ENCODE assay signal across 8 cellular contexts in genomic region chr1:15261155-15262002, GRCh38. TPM values are rescaled to one million over a fixed set of nuclear protein-coding genes. Genes with fewer than 3 reads are reported as not detected.
DNase-seq lines count a peak whose midpoint lies in the region; ATAC-seq and TF ChIP-seq lines count a peak whose summit lies in the region.

No MANE protein-coding gene starts in this region.

- H3K36me3 Mint-ChIP-seq in naive thymus-derived CD8-positive, alpha-beta T cell: peaks cover 0 to 9% (median 7%) of the 10 kb centered on the region in 3 donors

- peak overlapping the region; percentile 30 for H3K4me3 ChIP-seq in coronary artery
- no peak overlapping the region for H3K4me3 ChIP-seq in Karpas-422 (ENCODE audit: low read length)

- H3K36me3 ChIP-seq in Karpas-422 (ENCODE audit: insufficient read depth, low read length): no peaks in the 10 kb centered on the region

- H4K20me1 ChIP-seq in Karpas-422 (ENCODE audit: insufficient read depth, low read depth, low read length): no peaks in the 10 kb centered on the region

- H3K9me3 Mint-ChIP-seq in naive thymus-derived CD8-positive, alpha-beta T cell: peaks cover 0 to 19% (median 6%) of the 10 kb centered on the region in 9 donors

- peak overlapping the region in 7 of 10 donors; percentile 23 to 66 (median 50) for H3K4me3 Mint-ChIP-seq in naive thymus-derived CD8-positive, alpha-beta T cell

- no peak overlapping the region for H3K9ac ChIP-seq in Karpas-422 (ENCODE audit: low read length)

- CTCF ChIA-PET in RWPE1 (lab: Yijun Ruan, JAX): no interaction called here

- peak in 1 of 2 donors; percentile 20 for ATAC-seq in naive thymus-derived CD8-positive, alpha-beta T cell
- no peak for ATAC-seq in HG03520 (IDR thresholded peaks at IDR 0.05; ENCODE audit: unreplicated experiment)

- H3K4me2 ChIP-seq in Karpas-422 (ENCODE audit: low read depth, low read length, poor library complexity, severe bottlenecking): no peak overlapping the region

- H2AFZ ChIP-seq in Karpas-422 (ENCODE audit: low read length): no peak overlapping the region

- H3K4me1 ChIP-seq in Karpas-422 (ENCODE audit: low read length): no peaks in the 10 kb centered on the region

- no peaks in the 10 kb centered on the region for H3K27me3 ChIP-seq in Karpas-422 (ENCODE audit: low read length)

- peaks cover 7% of the 10 kb centered on the region; the same call in 1 of the 2 replicates for H3K9me3 ChIP-seq in Karpas-422 (ENCODE audit: low read length)

- no peaks in the 10 kb centered on the region for H3K79me2 ChIP-seq in Karpas-422 (ENCODE audit: low read length)

- TF ChIP-seq CTCF in coronary artery (IDR thresholded peaks at IDR 0.05) (no peak), RWPE1 (conservative IDR thresholded peaks at IDR 0.05; ENCODE audit: low read depth) (no peak)

- H3K4me1 Mint-ChIP-seq in naive thymus-derived CD8-positive, alpha-beta T cell: peaks cover 5 to 19% (median 14%) of the 10 kb centered on the region in 4 donors

- no peaks in the 10 kb centered on the region for H3K9me2 ChIP-seq in Karpas-422 (replicated peaks; ENCODE audit: insufficient read depth, low read length)

- H3K27ac Mint-ChIP-seq in naive thymus-derived CD8-positive, alpha-beta T cell: peak overlapping the region in 2 of 10 donors; percentile 10 to 20

- peak overlapping the region in 1 of 2 donors; percentile 56 for H3K27ac ChIP-seq in coronary artery
- no peak overlapping the region for H3K27ac ChIP-seq in Karpas-422 (ENCODE audit: low read length)
- no peak overlapping the region for H3K27ac ChIP-seq in RWPE1

- DNase-seq in CMK (ENCODE audit: low read depth): peak; percentile 37
- DNase-seq in MV-4-11 (lab: John Stamatoyannopoulos, UW): peak; percentile 86
- no peak for DNase-seq in coronary artery (ENCODE audit: low spot score)
- DNase-seq in naive thymus-derived CD8-positive, alpha-beta T cell: no peak
- DNase-seq in Karpas-422: no peak
- DNase-seq in RWPE1 (ENCODE audit: low spot score): no peak
- no peak for DNase-seq in T1000 (lab: John Stamatoyannopoulos, UW)

- H3K27me3 Mint-ChIP-seq in naive thymus-derived CD8-positive, alpha-beta T cell: peaks cover 18 to 79% (median 20%) of the 10 kb centered on the region in 5 donors

- POLR2A ChIA-PET in naive thymus-derived CD8-positive, alpha-beta T cell (lab: Charles Lee): no interaction called here
- POLR2A ChIA-PET in RWPE1 (lab: Yijun Ruan, JAX; ENCODE audit: low non-redundant PET): no interaction called here

RNA-seq across cellular contexts. Expression of gene FHAD1, which starts 14.4 kb away (rescaled TPM):
- not detected for total RNA-seq in naive thymus-derived CD8-positive, alpha-beta T cell
- not detected for polyA plus RNA-seq in naive thymus-derived CD8-positive, alpha-beta T cell
- total RNA-seq in Karpas-422 (2014; rRNA removed; shearing (Covaris generic); ENCODE audit: low replicate concordance): 0.45 and 1.2 TPM in 2 replicates

Comparison
In these comparisons a context has a peak if more than half of its experiments do, and no peak if none do; other contexts are left out.
1. DNase-seq: peak in CMK (single experiment) and MV-4-11 (single experiment); none in coronary artery (single experiment), naive thymus-derived CD8-positive, alpha-beta T cell (0 of 10), Karpas-422 (single experiment), RWPE1 (single experiment) and T1000 (single experiment).